ENCODE assay signal across 10 cellular contexts in the genomic region with DNA sequence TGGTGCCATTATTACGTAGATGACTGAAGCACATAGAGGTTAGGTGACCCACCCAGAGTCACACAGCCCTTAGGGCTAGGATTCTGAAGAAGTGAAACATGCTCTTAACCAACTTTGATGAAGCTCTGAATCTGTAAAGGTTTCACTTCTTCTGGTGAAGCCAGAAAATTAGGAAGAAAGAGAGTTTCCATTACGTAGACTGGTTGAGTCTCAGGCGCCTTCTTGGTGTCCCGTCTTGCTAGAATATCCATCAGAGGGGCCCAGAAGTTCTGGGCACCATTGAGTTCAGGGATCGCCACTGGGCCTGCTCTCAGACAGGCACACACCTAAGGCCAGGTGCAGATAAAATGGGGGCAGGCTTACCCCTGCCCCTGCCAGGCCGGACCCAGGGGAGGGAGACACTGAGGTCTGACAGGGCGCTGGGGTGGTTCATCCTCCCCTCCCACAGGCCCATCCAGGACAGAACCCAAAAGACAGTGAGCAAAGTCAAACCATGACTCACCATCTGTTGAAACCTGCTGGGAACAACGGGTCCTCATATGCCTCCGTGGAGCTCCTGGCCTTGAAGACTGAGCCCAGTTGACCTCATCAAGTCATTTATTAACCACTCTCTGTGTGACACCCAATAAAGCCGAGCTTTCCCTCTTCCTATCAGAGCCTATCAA. TPM values are rescaled to one million over a fixed set of nuclear protein-coding genes. Genes with fewer than 3 reads are reported as not detected.
DNase-seq lines count a peak whose midpoint lies in the region; ATAC-seq and TF ChIP-seq lines count a peak whose summit lies in the region.
"Had no signal": no experiment of that assay in that cellular context is flagged by ENCODE, and none has a peak within 500 bp of the region (broad histone marks: within the 10 kb centered on the region; RNA-seq: fewer than 3 reads in every experiment).

No MANE protein-coding gene starts in this region.

- intact Hi-C loops in right lobe of liver (cut with DNase I) = no loop called here

- H3K4me3 ChIP-seq in right lobe of liver = no peak overlapping the region

- H3K27ac ChIP-seq in right lobe of liver = no peak overlapping the region

- TF ChIP-seq CTCF in right lobe of liver (IDR thresholded peaks at IDR 0.05) = no peak

- H3K27me3 ChIP-seq in right lobe of liver = no peaks in the 10 kb centered on the region

- DNase-seq in right lobe of liver (no peak), kidney glomerular epithelial cell (lab: John Stamatoyannopoulos, UW) (no peak), HPDE6-E6E7 (ENCODE audit: extremely low spot score) (no peak), NCI-H128 (lab: John Stamatoyannopoulos, UW; ENCODE audit: unreplicated experiment) (no peak), G401 (ENCODE audit: low spot score) (no peak)
- DNase-seq: left colon, NCI-H1417 treated with DMSO at 0.1 percent for 48 hours had no signal

- no peak for TF ChIP-seq POLR2A in right lobe of liver (IDR thresholded peaks at IDR 0.05)

- peak; percentile 91 for ATAC-seq in GM18502 (IDR thresholded peaks at IDR 0.05; ENCODE audit: poor library complexity, unreplicated experiment)
- peak; percentile 96 for ATAC-seq in GM21576 (IDR thresholded peaks at IDR 0.05; ENCODE audit: unreplicated experiment)
- peak; percentile 94 for ATAC-seq in HG03469 (IDR thresholded peaks at IDR 0.05; ENCODE audit: unreplicated experiment)
- peak; percentile 47 to 82 (median 62) for ATAC-seq in right lobe of liver
- ATAC-seq: left colon had no signal

- H3K9me3 ChIP-seq in right lobe of liver = no peaks in the 10 kb centered on the region

- in situ Hi-C loops in G401 (cut with HindIII; ENCODE audit: low sequenced_read_pairs) = no loop called here

- 70% methylated on average over 6 of the region's 10 CpGs for WGBS in right lobe of liver (ENCODE audit: insufficient coverage, low coverage, low lambda C conversion rate, missing lambda C conversion rate)

- H3K36me3 ChIP-seq in right lobe of liver = no peaks in the 10 kb centered on the region

- H3K4me1 ChIP-seq in right lobe of liver = no peaks in the 10 kb centered on the region

RNA-seq across cellular contexts. Expression of gene DRGX, which starts 33.2 kb away (rescaled TPM):
- not detected for total RNA-seq in right lobe of liver
- 0.03 and 0.86 TPM in 2 replicates for total RNA-seq in G401 (2014; rRNA removed; shearing (Covaris generic))
